Comparison of ENCODE assay signal across 41 cellular contexts in the genomic region with DNA sequence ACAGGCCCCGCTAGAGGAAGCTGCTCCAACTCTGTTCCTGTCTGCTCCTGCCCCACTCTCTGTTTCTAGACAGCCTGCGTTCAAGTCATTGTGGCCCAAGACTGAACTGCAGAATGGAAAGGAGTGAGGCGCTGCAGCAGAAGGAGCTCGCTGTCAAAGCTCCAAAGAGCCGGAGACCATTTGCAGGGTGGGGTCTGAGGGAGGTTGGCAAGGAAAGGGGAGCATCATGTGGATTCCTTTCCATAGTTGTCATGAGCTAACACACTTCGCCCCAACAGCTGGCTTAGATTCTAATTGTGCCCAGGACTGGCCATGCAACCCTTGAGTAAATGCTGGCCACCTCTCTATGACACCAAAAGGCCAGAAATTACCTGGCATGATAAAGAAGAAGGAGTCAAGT. TPM values are rescaled to one million over a fixed set of nuclear protein-coding genes. Genes with fewer than 3 reads are reported as not detected.
"Had no signal": no experiment of that assay in that cellular context is flagged by ENCODE, and none has a peak within 500 bp of the region (broad histone marks: within the 10 kb centered on the region; RNA-seq: fewer than 3 reads in every experiment).

No MANE protein-coding gene starts in this region.

- H3K36me3 Mint-ChIP-seq: activated CD4-positive, alpha-beta memory T cell treated with anti-CD3 and anti-CD28 coated beads for 36 hours; activated CD8-positive, alpha-beta memory T cell treated with anti-CD3 and anti-CD28 coated beads, Interleukin-2, amount 10 ng/mL, durations not matched to agents 7 days and 5 days; activated naive CD8-positive, alpha-beta T cell; brain had no signal

- H3K9me3 Mint-ChIP-seq: activated B cell treated with CpG ODN at 0.5 μM for 24 hours; activated CD4-positive, alpha-beta memory T cell treated with anti-CD3 and anti-CD28 coated beads for 36 hours; activated naive CD4-positive, alpha-beta T cell treated with anti-CD3 and anti-CD28 coated beads for 36 hours; activated naive CD8-positive, alpha-beta T cell treated with anti-CD3 and anti-CD28 coated beads, Interleukin-2, amount 50 U/mL, for 24 hours; activated T-cell treated with anti-CD3 and anti-CD28 coated beads, Interleukin-2, amount 50 U/mL, for 72 hours; activated T-helper 17 cell treated with anti-CD3 and anti-CD28 coated beads, Interleukin-2, amount 50 U/mL, for 72 hours; brain had no signal

- H3K4me3 Mint-ChIP-seq: activated B cell treated with CpG ODN at 0.5 μM for 24 hours; activated CD4-positive, alpha-beta memory T cell treated with anti-CD3 and anti-CD28 coated beads for 36 hours; activated CD8-positive, alpha-beta memory T cell treated with anti-CD3 and anti-CD28 coated beads, Interleukin-2, amount 10 ng/mL, durations not matched to agents 7 days and 5 days; activated naive CD4-positive, alpha-beta T cell treated with anti-CD3 and anti-CD28 coated beads for 36 hours; activated naive CD8-positive, alpha-beta T cell; activated naive CD8-positive, alpha-beta T cell treated with anti-CD3 and anti-CD28 coated beads, Interleukin-2, amount 50 U/mL, for 24 hours; activated T-cell treated with anti-CD3 and anti-CD28 coated beads, Interleukin-2, amount 50 U/mL, for 72 hours; activated T-helper 17 cell treated with anti-CD3 and anti-CD28 coated beads, Interleukin-2, amount 50 U/mL, for 72 hours; brain had no signal

- H2AFZ ChIP-seq: PC-9 had no signal

- ATAC-seq: activated CD8-positive, alpha-beta memory T cell treated with anti-CD3 and anti-CD28 coated beads, Interleukin-2, amount 10 ng/mL, durations not matched to agents 7 days and 5 days; activated naive CD8-positive, alpha-beta T cell treated with anti-CD3 and anti-CD28 coated beads, Interleukin-2, amount 50 U/mL, for 24 hours; activated T-cell treated with anti-CD3 and anti-CD28 coated beads, Interleukin-2, amount 50 U/mL, for 72 hours; activated T-helper 17 cell treated with anti-CD3 and anti-CD28 coated beads, Interleukin-2, amount 50 U/mL, for 72 hours; Right ventricle myocardium inferior; SK-N-SH treated with all-trans-retinoic acid at 6 μM for 48 hours had no signal

- DNase-seq: activated B cell treated with CpG ODN at 0.5 μM for 24 hours; activated CD4-positive, alpha-beta memory T cell treated with anti-CD3 and anti-CD28 coated beads for 36 hours; activated CD4-positive, alpha-beta T cell treated with anti-CD3 and anti-CD28 coated beads for 4 hours; activated CD4-positive, alpha-beta T cell treated with anti-CD3 and anti-CD28 coated beads, Interleukin-2, amount 50 U/mL, for 1 hour; activated CD4-positive, CD25-positive, alpha-beta regulatory T cell treated with anti-CD3 and anti-CD28 coated beads, Interleukin-2, amount 50 U/mL, for 72 hours; activated CD8-positive, alpha-beta memory T cell treated with anti-CD3 and anti-CD28 coated beads, Interleukin-2, amount 10 ng/mL, durations not matched to agents 7 days and 5 days; activated gamma-delta T cell treated with Interleukin-2 at 50 U/mL for 16 hours; activated naive CD4-positive, alpha-beta T cell treated with anti-CD3 and anti-CD28 coated beads for 36 hours; activated naive CD8-positive, alpha-beta T cell treated with anti-CD3 and anti-CD28 coated beads, Interleukin-2, amount 50 U/mL, for 24 hours; activated T-cell treated with anti-CD3 and anti-CD28 coated beads, Interleukin-2, amount 50 U/mL, for 1 hour; activated T-cell treated with anti-CD3 and anti-CD28 coated beads, Interleukin-2, amount 50 U/mL, for 72 hours; anterior cingulate cortex; caudate nucleus; cerebellar nuclear complex; Kasumi-1; MG63; NCI-H1048; NCI-H1105 treated with DMSO at 0.1 percent for 48 hours; NCI-H1436; NCI-H1694; NCI-H2029; NCI-H345; NCI-H524 treated with DMSO at 0.1 percent for 48 hours; NCI-H748 treated with DMSO at 0.1 percent for 48 hours; NK-92 treated with Interleukin-12 subunit alpha and Interleukin-12 subunit beta, amount 100 ng/mL, for 24 hours; SIG-M5; T-helper 1 cell; T-helper 2 cell; T-helper 9 cell had no signal

- H3K27me3 ChIP-seq: MG63 had no signal

- H3K27ac ChIP-seq: PC-9, RWPE1, VCaP had no signal

- H3K36me3 ChIP-seq: MG63 had no signal

- H3K27me3 Mint-ChIP-seq: activated B cell treated with CpG ODN at 0.5 μM for 24 hours; activated CD4-positive, alpha-beta memory T cell treated with anti-CD3 and anti-CD28 coated beads for 36 hours; activated naive CD8-positive, alpha-beta T cell; activated naive CD8-positive, alpha-beta T cell treated with anti-CD3 and anti-CD28 coated beads, Interleukin-2, amount 50 U/mL, for 24 hours; activated T-helper 17 cell treated with anti-CD3 and anti-CD28 coated beads, Interleukin-2, amount 50 U/mL, for 72 hours had no signal

- H3K4me2 ChIP-seq: PC-9 had no signal

- H3K27ac Mint-ChIP-seq: activated B cell treated with CpG ODN at 0.5 μM for 24 hours; activated CD4-positive, alpha-beta memory T cell treated with anti-CD3 and anti-CD28 coated beads for 36 hours; activated CD8-positive, alpha-beta memory T cell treated with anti-CD3 and anti-CD28 coated beads, Interleukin-2, amount 10 ng/mL, durations not matched to agents 7 days and 5 days; activated naive CD4-positive, alpha-beta T cell treated with anti-CD3 and anti-CD28 coated beads for 36 hours; activated naive CD8-positive, alpha-beta T cell; activated naive CD8-positive, alpha-beta T cell treated with anti-CD3 and anti-CD28 coated beads, Interleukin-2, amount 50 U/mL, for 24 hours; activated T-cell treated with anti-CD3 and anti-CD28 coated beads, Interleukin-2, amount 50 U/mL, for 72 hours; activated T-helper 17 cell treated with anti-CD3 and anti-CD28 coated beads, Interleukin-2, amount 50 U/mL, for 72 hours had no signal

- H3K4me3 ChIP-seq: MG63, PC-9 had no signal

- H3K9me3 ChIP-seq: MG63 had no signal

RNA-seq across cellular contexts. Expression of a gene that starts 18.7 kb away (rescaled TPM):
- total RNA-seq: activated B cell treated with CpG ODN at 0.5 μM for 24 hours, NCI-H460, OCI-LY7, PC-9, SK-MEL-5 had no signal

RNA-seq across cellular contexts. Expression of a gene that starts 22.3 kb away (rescaled TPM):
- total RNA-seq: bronchial epithelial cell had no signal
